In the genomic region with DNA sequence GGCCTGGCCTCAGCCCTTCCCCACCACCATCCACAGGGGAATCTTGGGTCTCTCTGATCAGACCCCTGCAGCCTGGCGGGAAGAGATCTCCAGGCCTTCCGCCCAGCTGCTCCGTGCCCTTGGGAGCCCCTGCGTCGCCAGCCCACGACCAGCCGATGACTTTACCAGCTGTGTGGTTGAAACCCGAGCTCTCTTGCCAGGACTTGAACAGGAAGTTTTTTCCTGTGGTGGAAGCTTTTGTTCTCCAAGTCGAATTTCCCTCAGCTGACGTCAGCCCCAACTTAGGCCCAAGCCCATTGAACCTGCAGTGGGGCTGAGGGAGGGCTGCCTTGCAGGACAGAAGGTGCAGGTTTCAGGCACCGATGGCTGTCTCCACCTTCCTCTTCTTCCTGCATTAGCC, we compare ENCODE assay signal across 11 cellular contexts. TPM values are rescaled to one million over a fixed set of nuclear protein-coding genes. Genes with fewer than 3 reads are reported as not detected.
DNase-seq lines count a peak whose midpoint lies in the region; ATAC-seq and TF ChIP-seq lines count a peak whose summit lies in the region.
"Had no signal": no experiment of that assay in that cellular context is flagged by ENCODE, and none has a peak within 500 bp of the region (broad histone marks: within the 10 kb centered on the region; RNA-seq: fewer than 3 reads in every experiment).

No MANE protein-coding gene starts in this region.

- no peak for TF ChIP-seq EP300 in suprapubic skin (IDR thresholded peaks at IDR 0.05)

- no peak overlapping the region for H3K18ac ChIP-seq in trophoblast cell (ENCODE audit: low read length)

- H3K36me3 ChIP-seq in HEK293 (ENCODE audit: control insufficient read depth in 2 of 2, insufficient read depth in 1 of 2, low read length in 2 of 2) (no peaks in the 10 kb centered on the region), SJCRH30 (no peaks in the 10 kb centered on the region), trophoblast cell (ENCODE audit: control insufficient read depth in 1 of 2, insufficient read depth in 2 of 2, low read length in 2 of 2) (no peaks in the 10 kb centered on the region), suprapubic skin (no peaks in the 10 kb centered on the region)

- H4K12ac ChIP-seq in trophoblast cell (ENCODE audit: low read depth, low read length): no peak overlapping the region

- no peak overlapping the region for H2AFZ ChIP-seq in trophoblast cell (ENCODE audit: insufficient read depth, low read length, poor library complexity)

- H3K4me3 ChIP-seq in HEK293 (ENCODE audit: low read depth, low read length) (no peak overlapping the region), SJCRH30 (no peak overlapping the region), fibroblast of pulmonary artery (replicated peaks; ENCODE audit: low read depth, low read length) (no peak overlapping the region), trophoblast cell (ENCODE audit: low read depth, low read length) (no peak overlapping the region), suprapubic skin (no peak overlapping the region)

- no peak for TF ChIP-seq POLR2A in suprapubic skin (IDR thresholded peaks at IDR 0.05)

- no peak overlapping the region for H3K27ac ChIP-seq in HEK293 (ENCODE audit: extremely low read depth, low read depth, low read length)
- peak overlapping the region; percentile 74 for H3K27ac ChIP-seq in SJCRH30
- no peak overlapping the region for H3K27ac ChIP-seq in trophoblast cell (ENCODE audit: low read depth, low read length)
- H3K27ac ChIP-seq in CD4-positive, alpha-beta T cell (ENCODE audit: low read depth, low read length): no peak overlapping the region
- H3K27ac ChIP-seq in suprapubic skin: no peak overlapping the region

- H3K4me1 ChIP-seq in HEK293 (ENCODE audit: control insufficient read depth, insufficient read depth, low read length) (no peaks in the 10 kb centered on the region), SJCRH30 (peaks cover 70% of the 10 kb centered on the region), trophoblast cell (ENCODE audit: control insufficient read depth in 1 of 2, insufficient read depth in 2 of 2, low read length in 2 of 2) (peaks cover 6 to 9% of the 10 kb centered on the region in 2 experiments), suprapubic skin (peaks cover 4% of the 10 kb centered on the region)

- H3K9me3 ChIP-seq in HEK293 (ENCODE audit: control insufficient read depth, insufficient read depth, low read depth, low read length) (no peaks in the 10 kb centered on the region), SJCRH30 (replicated peaks) (no peaks in the 10 kb centered on the region), trophoblast cell (ENCODE audit: insufficient read depth, low read depth, low read length) (peaks cover 5% of the 10 kb centered on the region), suprapubic skin (no peaks in the 10 kb centered on the region)
- no peaks in the 10 kb centered on the region for H3K9me3 ChIP-seq in CD4-positive, alpha-beta T cell (ENCODE audit: control insufficient read depth, low read length)

- DNase-seq in SJCRH30: peak; percentile 96 to 98
- peak; percentile 65 for DNase-seq in fibroblast of pulmonary artery (ENCODE audit: low read depth)
- no peak for DNase-seq in trophoblast cell
- DNase-seq in glutamatergic neuron: no peak
- no peak for DNase-seq in kidney tubule cell (ENCODE audit: low spot score)
- no peak for DNase-seq in CD4-positive, alpha-beta T cell
- no peak for DNase-seq in suprapubic skin (ENCODE audit: low spot score in 2 of 2)
- DNase-seq: activated gamma-delta T cell; NK-92 treated with Interleukin-12 subunit alpha and Interleukin-12 subunit beta, amount 100 ng/mL, for 24 hours had no signal

- no peak overlapping the region for H3K4me2 ChIP-seq in trophoblast cell (ENCODE audit: low read length)

- no peaks in the 10 kb centered on the region for H3K9me3 Mint-ChIP-seq in glutamatergic neuron (ENCODE audit: unreplicated experiment)
- H3K9me3 Mint-ChIP-seq in CD4-positive, alpha-beta T cell: no peaks in the 10 kb centered on the region
- H3K9me3 Mint-ChIP-seq: IgD-negative memory B cell had no signal

- H3K27me3 Mint-ChIP-seq in glutamatergic neuron (ENCODE audit: unreplicated experiment): no peaks in the 10 kb centered on the region
- no peaks in the 10 kb centered on the region for H3K27me3 Mint-ChIP-seq in CD4-positive, alpha-beta T cell
- H3K27me3 Mint-ChIP-seq: IgD-negative memory B cell had no signal

- peak overlapping the region; percentile 20 for H4K91ac ChIP-seq in trophoblast cell (ENCODE audit: low read depth, low read length)

- intact Hi-C loops in CD4-positive, alpha-beta T cell (cut with DNase I, micrococcal nuclease): no loop called here

- no peak for ATAC-seq in CD4-positive, alpha-beta T cell (ENCODE audit: poor library complexity)

- H2BK12ac ChIP-seq in trophoblast cell (ENCODE audit: low read length): peak overlapping the region; percentile 51

- CTCF ChIA-PET in HEK293 (lab: Yijun Ruan, JAX): interaction anchor here (0.7 kb wide), 1 partner anchor 10 kb away, joined by 3 read pairs; no protein-coding TSS in a partner anchor
- CTCF ChIA-PET in CD4-positive, alpha-beta T cell (lab: Charles Lee): interaction anchor here (0.5 kb wide), 1 partner anchor 1703 kb away, joined by 3 read pairs; no protein-coding TSS in a partner anchor

- no peak overlapping the region for H2BK5ac ChIP-seq in trophoblast cell (ENCODE audit: low read depth, low read length, poor library complexity)

- no peak overlapping the region for H3K27ac Mint-ChIP-seq in glutamatergic neuron (ENCODE audit: unreplicated experiment)
- H3K27ac Mint-ChIP-seq in CD4-positive, alpha-beta T cell: no peak overlapping the region
- H3K27ac Mint-ChIP-seq: IgD-negative memory B cell had no signal

- peaks cover 5% of the 10 kb centered on the region for H3K79me1 ChIP-seq in trophoblast cell (ENCODE audit: low read length)

- H3K9ac ChIP-seq in trophoblast cell (ENCODE audit: low read length): no peak overlapping the region

- peak overlapping the region; percentile 29 for H3K14ac ChIP-seq in trophoblast cell (ENCODE audit: low read length)

- no CpG with 5 or more reads among the region's 11 CpGs for WGBS in trophoblast cell (ENCODE audit: extremely low coverage, insufficient coverage, insufficient read length)
- WGBS in suprapubic skin: 69% methylated on average over 3 of the region's 11 CpGs

- H3K27me3 ChIP-seq in SJCRH30 (no peaks in the 10 kb centered on the region), trophoblast cell (ENCODE audit: insufficient read depth, low read length) (no peaks in the 10 kb centered on the region), suprapubic skin (no peaks in the 10 kb centered on the region)
- H3K27me3 ChIP-seq in CD4-positive, alpha-beta T cell (ENCODE audit: control insufficient read depth, insufficient read depth, low read length): no peaks in the 10 kb centered on the region

- POLR2A ChIA-PET in HEK293 (lab: Yijun Ruan, JAX): interaction anchor here (1.5 kb wide), 1 partner anchor 52 kb away, joined by 4 read pairs; a partner anchor contains a TSS
- POLR2A ChIA-PET in CD4-positive, alpha-beta T cell (lab: Charles Lee): no interaction called here

- H3K79me2 ChIP-seq in trophoblast cell (ENCODE audit: control insufficient read depth, insufficient read depth, low read length, poor library complexity): no peaks in the 10 kb centered on the region

- H3K23ac ChIP-seq in trophoblast cell (ENCODE audit: low read length): no peak overlapping the region

- peak overlapping the region; percentile 39 for H4K8ac ChIP-seq in trophoblast cell (ENCODE audit: low read depth, low read length)

- no peak for TF ChIP-seq CTCF in HEK293 (tag by site-specific recombination; IDR thresholded peaks at IDR 0.05)
- no peak for TF ChIP-seq CTCF in fibroblast of pulmonary artery (IDR thresholded peaks at IDR 0.05; ENCODE audit: low read length, missing control alignments)
- TF ChIP-seq CTCF in glutamatergic neuron (IDR thresholded peaks at IDR 0.05; ENCODE audit: partially characterized antibody, unreplicated experiment): no peak
- TF ChIP-seq CTCF in CD4-positive, alpha-beta T cell (IDR thresholded peaks at IDR 0.05): no peak
- no peak for TF ChIP-seq CTCF in suprapubic skin (IDR thresholded peaks at IDR 0.05)

- no peak overlapping the region for H3K4me3 Mint-ChIP-seq in glutamatergic neuron (ENCODE audit: unreplicated experiment)
- no peak overlapping the region for H3K4me3 Mint-ChIP-seq in CD4-positive, alpha-beta T cell
- H3K4me3 Mint-ChIP-seq: IgD-negative memory B cell had no signal

- H3K4me1 Mint-ChIP-seq in glutamatergic neuron (ENCODE audit: low read depth, unreplicated experiment): peaks cover 5% of the 10 kb centered on the region
- no peaks in the 10 kb centered on the region for H3K4me1 Mint-ChIP-seq in CD4-positive, alpha-beta T cell (ENCODE audit: low read depth)

- no peak overlapping the region for H2AK5ac ChIP-seq in trophoblast cell (ENCODE audit: low read length)

- H3K4ac ChIP-seq in trophoblast cell (ENCODE audit: low read depth, low read length): no peak overlapping the region

- H3K36me3 Mint-ChIP-seq in glutamatergic neuron (ENCODE audit: unreplicated experiment): no peaks in the 10 kb centered on the region
- H3K36me3 Mint-ChIP-seq in CD4-positive, alpha-beta T cell (ENCODE audit: low read depth): no peaks in the 10 kb centered on the region
- H3K36me3 Mint-ChIP-seq: IgD-negative memory B cell had no signal

- H2BK120ac ChIP-seq in trophoblast cell (ENCODE audit: insufficient read depth, low read length, poor library complexity): no peak overlapping the region

TF ChIP-seq in HEK293, 187 proteins besides CTCF, POLR2A, EP300 and RAD21 (continues in another document):
- TF ChIP-seq OVOL3 (tag by site-specific recombination; IDR thresholded peaks at IDR 0.05) (no peak), ZBTB8A (tag by site-specific recombination; IDR thresholded peaks at IDR 0.05) (peak; percentile 53), ZNF629 (tag by site-specific recombination; IDR thresholded peaks at IDR 0.05) (peak; percentile 52; the same call in 1 of the 2 replicates), GLIS1 (tag by site-specific recombination; IDR thresholded peaks at IDR 0.05) (no peak), MYNN (tag by site-specific recombination; IDR thresholded peaks at IDR 0.05; ENCODE audit: borderline replicate concordance) (no peak)
- TF ChIP-seq, protein P1, sequence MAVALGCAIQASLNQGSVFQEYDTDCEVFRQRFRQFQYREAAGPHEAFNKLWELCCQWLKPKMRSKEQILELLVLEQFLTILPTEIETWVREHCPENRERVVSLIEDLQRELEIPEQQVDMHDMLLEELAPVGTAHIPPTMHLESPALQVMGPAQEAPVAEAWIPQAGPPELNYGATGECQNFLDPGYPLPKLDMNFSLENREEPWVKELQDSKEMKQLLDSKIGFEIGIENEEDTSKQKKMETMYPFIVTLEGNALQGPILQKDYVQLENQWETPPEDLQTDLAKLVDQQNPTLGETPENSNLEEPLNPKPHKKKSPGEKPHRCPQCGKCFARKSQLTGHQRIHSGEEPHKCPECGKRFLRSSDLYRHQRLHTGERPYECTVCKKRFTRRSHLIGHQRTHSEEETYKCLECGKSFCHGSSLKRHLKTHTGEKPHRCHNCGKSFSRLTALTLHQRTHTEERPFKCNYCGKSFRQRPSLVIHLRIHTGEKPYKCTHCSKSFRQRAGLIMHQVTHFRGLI (tag by site-specific recombination; IDR thresholded peaks at IDR 0.05): no peak

RNA-seq across cellular contexts. Expression of a gene that starts 51.7 kb away (rescaled TPM):
- 22.8 and 23.0 TPM in 2 replicates for total RNA-seq in SJCRH30 (2014; rRNA removed; shearing (Covaris generic))
- 49.5 and 54.4 TPM in 2 replicates for polyA plus RNA-seq in trophoblast cell (2013)
- total RNA-seq in glutamatergic neuron (ENCODE audit: unreplicated experiment): 5.0 TPM
- 10 to 100 TPM; 30.0 to 31.0 TPM for total RNA-seq in CD4-positive, alpha-beta T cell
- 10 to 100 TPM; 41.9 to 94.9 (median 56.1) TPM for total RNA-seq in suprapubic skin

Comparison
In these comparisons a context has a peak if more than half of its experiments do, and no peak if none do; other contexts are left out.
1. DNase-seq: peak in SJCRH30 (2 of 2) and fibroblast of pulmonary artery (single experiment); none in trophoblast cell (0 of 2), glutamatergic neuron (single experiment), kidney tubule cell (single experiment), CD4-positive, alpha-beta T cell (0 of 10) and suprapubic skin (0 of 2).